In genomic region chr11:72358461-72359405, GRCh38 we compare ENCODE assay signal across 27 cellular contexts.
DNase-seq lines count a peak whose midpoint lies in the region; ATAC-seq, FAIRE-seq and TF ChIP-seq lines count a peak whose summit lies in the region.
"Had no signal": no experiment of that assay in that cellular context is flagged by ENCODE, and none has a peak within 500 bp of the region (broad histone marks: within the 10 kb centered on the region; RNA-seq: fewer than 3 reads in every experiment).

No MANE protein-coding gene starts in this region.

- peak; percentile 35 for DNase-seq in DMS79 (lab: John Stamatoyannopoulos, UW)
- peak; percentile 28 for DNase-seq in NCI-H1694 treated with DMSO at 0.1 percent for 48 hours (lab: John Stamatoyannopoulos, UW)
- DNase-seq in islet precursor cell, result peak; percentile 77
- DNase-seq in activated naive CD4-positive, alpha-beta T cell treated with anti-CD3 and anti-CD28 coated beads, Interleukin-2, amount 50 U/mL, for 16 hours, result no peak
- no peak for DNase-seq in stomach
- DNase-seq in frontal cortex (ENCODE audit: low spot score in 2 of 2), result no peak
- DNase-seq in NCI-H2081 treated with DMSO at 0.1 percent for 48 hours (lab: John Stamatoyannopoulos, UW), result no peak
- DNase-seq: activated CD4-positive, CD25-positive, alpha-beta regulatory T cell; activated naive CD4-positive, alpha-beta T cell treated with anti-CD3 and anti-CD28 coated beads, Interleukin-2, amount 10 ng/mL, durations not matched to agents 7 days and 5 days; activated T-cell treated with anti-CD3 and anti-CD28 coated beads, Interleukin-2, amount 50 U/mL, for 24 hours; central memory CD4-positive, alpha-beta T cell; immature natural killer cell; left ventricle myocardium superior; MM.1S; mucosa of descending colon; NCI-H1417 treated with DMSO at 0.1 percent for 48 hours; NCI-H345; Peyer's patch; sigmoid colon had no signal

- H3K4me3 ChIP-seq in stomach, result no peak overlapping the region
- H3K4me3 ChIP-seq: mucosa of descending colon, neural progenitor cell, Peyer's patch, sigmoid colon, SK-N-MC, suprapubic skin had no signal

- peak; percentile 85 for ATAC-seq in SK-N-SH treated with all-trans-retinoic acid at 6 μM for 48 hours
- ATAC-seq: left ventricle myocardium superior, mucosa of descending colon had no signal

- H3K27me3 ChIP-seq in stomach, result no peaks in the 10 kb centered on the region
- H3K27me3 ChIP-seq: neural progenitor cell, Peyer's patch, sigmoid colon, suprapubic skin had no signal

- intact Hi-C loops in stomach (cut with DNase I; ENCODE audit: low total_unique reads), result no loop called here

- no peak overlapping the region for H3K27ac ChIP-seq in stomach
- H3K27ac ChIP-seq: epithelial cell of prostate, neural progenitor cell, Peyer's patch, sigmoid colon, SK-N-MC, suprapubic skin had no signal

- no peak for FAIRE-seq in frontal cortex (lab: Jason Lieb, UNC)
- FAIRE-seq: astrocyte, D721Med, H1 had no signal

- no peak for TF ChIP-seq POLR2A in stomach (IDR thresholded peaks at IDR 0.05)

- TF ChIP-seq CTCF in stomach (IDR thresholded peaks at IDR 0.05), result no peak

- H3K9me3 ChIP-seq in stomach, result no peaks in the 10 kb centered on the region
- H3K9me3 ChIP-seq: mucosa of descending colon, Peyer's patch, sigmoid colon, suprapubic skin had no signal

- 78 to 91% (median 86%) methylated on average over 9 of the region's 9 CpGs for WGBS in stomach, 5 donors

- TF ChIP-seq EP300 in stomach (IDR thresholded peaks at IDR 0.05), result no peak

- H3K4me1 ChIP-seq in stomach, result no peaks in the 10 kb centered on the region
- H3K4me1 ChIP-seq: neural progenitor cell, Peyer's patch, suprapubic skin had no signal

- peaks cover 0 to 31% (median 17%) of the 10 kb centered on the region in 4 donors for H3K36me3 ChIP-seq in stomach
- H3K36me3 ChIP-seq: neural progenitor cell, Peyer's patch had no signal

TF ChIP-seq in SK-N-SH treated with all-trans-retinoic acid at 6 μM for 48 hours, 23 proteins besides CTCF, POLR2A, EP300 and RAD21 (continues in another document):
- TF ChIP-seq ZC3H10 (CRISPR knock-in tag; IDR thresholded peaks at IDR 0.05), result no peak
- TF ChIP-seq ESRRG (CRISPR knock-in tag; IDR thresholded peaks at IDR 0.05), result no peak
- TF ChIP-seq PATZ1 (CRISPR knock-in tag; IDR thresholded peaks at IDR 0.05; ENCODE audit: borderline replicate concordance), result peak; percentile 73; the same call in 1 of the 2 replicates
- peak; percentile 88 for TF ChIP-seq ISL1 (CRISPR knock-in tag; IDR thresholded peaks at IDR 0.05)
- TF ChIP-seq CSDC2 (CRISPR knock-in tag; IDR thresholded peaks at IDR 0.05), result peak; percentile 75; the same call in 1 of the 2 replicates
- TF ChIP-seq ZNF565 (CRISPR knock-in tag; conservative IDR thresholded peaks at IDR 0.05; ENCODE audit: low read depth), result no peak; the same call in 1 of the 2 replicates
- peak; percentile 91 for TF ChIP-seq CSRNP3 (CRISPR knock-in tag; IDR thresholded peaks at IDR 0.05)
- TF ChIP-seq POU6F1 (CRISPR knock-in tag; IDR thresholded peaks at IDR 0.05; ENCODE audit: borderline replicate concordance, low read depth), result no peak; the same call in 1 of the 2 replicates
- TF ChIP-seq GLIS3 (CRISPR knock-in tag; IDR thresholded peaks at IDR 0.05), result peak; percentile 78; the same call in 1 of the 2 replicates
- TF ChIP-seq CREB5 (CRISPR knock-in tag; IDR thresholded peaks at IDR 0.05; ENCODE audit: low read depth), result peak; percentile 72
- TF ChIP-seq PPARA (CRISPR knock-in tag; IDR thresholded peaks at IDR 0.05; ENCODE audit: borderline replicate concordance), result peak; percentile 79
- TF ChIP-seq TCF4 (CRISPR knock-in tag; IDR thresholded peaks at IDR 0.05; ENCODE audit: borderline replicate concordance), result peak; percentile 100
- TF ChIP-seq TSHZ2 (CRISPR knock-in tag; IDR thresholded peaks at IDR 0.05), result peak; percentile 100
- peak; percentile 93 for TF ChIP-seq BACH2 (CRISPR knock-in tag; IDR thresholded peaks at IDR 0.05; ENCODE audit: borderline replicate concordance)
- TF ChIP-seq ARNTL (CRISPR knock-in tag; IDR thresholded peaks at IDR 0.05; ENCODE audit: borderline replicate concordance, low read depth), result no peak; the same call in 1 of the 2 replicates
- TF ChIP-seq TOX (CRISPR knock-in tag; IDR thresholded peaks at IDR 0.05; ENCODE audit: borderline replicate concordance), result no peak
- no peak for TF ChIP-seq ZFP30 (CRISPR knock-in tag; IDR thresholded peaks at IDR 0.05)
- 0 out of 2 replicates have a peak, but pooled peaks have one; percentile 34 for TF ChIP-seq RARB (CRISPR knock-in tag; IDR thresholded peaks at IDR 0.05)
- TF ChIP-seq SNAI2 (CRISPR knock-in tag; IDR thresholded peaks at IDR 0.05), result peak; percentile 88; the same call in 1 of the 2 replicates
- peak; percentile 44; the same call in 1 of the 2 replicates for TF ChIP-seq ZNF70 (CRISPR knock-in tag; IDR thresholded peaks at IDR 0.05)

Comparison
In these comparisons a context has a peak if more than half of its experiments do, and no peak if none do; other contexts are left out.
1. DNase-seq: peak in DMS79 (single experiment), NCI-H1694 treated with DMSO at 0.1 percent for 48 hours (single experiment) and islet precursor cell (single experiment); none in activated naive CD4-positive, alpha-beta T cell treated with anti-CD3 and anti-CD28 coated beads, Interleukin-2, amount 50 U/mL, for 16 hours (single experiment), stomach (single experiment), frontal cortex (0 of 2) and NCI-H2081 treated with DMSO at 0.1 percent for 48 hours (single experiment).